1 cellular context compared by ENCODE assay signal in genomic region chr9:129483467-129484324, GRCh38.
TF ChIP-seq lines count a peak whose summit lies in the region.

No MANE protein-coding gene starts in this region.

TF ChIP-seq in HEK293, 187 proteins besides CTCF, POLR2A, EP300 and RAD21 (continued from another document and continues in another):
- TF ChIP-seq, protein P1, sequence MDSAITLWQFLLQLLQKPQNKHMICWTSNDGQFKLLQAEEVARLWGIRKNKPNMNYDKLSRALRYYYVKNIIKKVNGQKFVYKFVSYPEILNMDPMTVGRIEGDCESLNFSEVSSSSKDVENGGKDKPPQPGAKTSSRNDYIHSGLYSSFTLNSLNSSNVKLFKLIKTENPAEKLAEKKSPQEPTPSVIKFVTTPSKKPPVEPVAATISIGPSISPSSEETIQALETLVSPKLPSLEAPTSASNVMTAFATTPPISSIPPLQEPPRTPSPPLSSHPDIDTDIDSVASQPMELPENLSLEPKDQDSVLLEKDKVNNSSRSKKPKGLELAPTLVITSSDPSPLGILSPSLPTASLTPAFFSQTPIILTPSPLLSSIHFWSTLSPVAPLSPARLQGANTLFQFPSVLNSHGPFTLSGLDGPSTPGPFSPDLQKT (IDR thresholded peaks at IDR 0.05; ENCODE audit: borderline replicate concordance, low read depth, low read length): no peak
- TF ChIP-seq BCL11A (tag by site-specific recombination; IDR thresholded peaks at IDR 0.05; ENCODE audit: low read depth) (0 out of 2 replicates have a peak, but pooled peaks have one; percentile 14), FEZF1 (tag by site-specific recombination; IDR thresholded peaks at IDR 0.05) (no peak), PRDM4 (tag by site-specific recombination; IDR thresholded peaks at IDR 0.05) (no peak), ZNF202 (tag by site-specific recombination; IDR thresholded peaks at IDR 0.05; ENCODE audit: borderline replicate concordance) (no peak), ZNF2 (tag by site-specific recombination; IDR thresholded peaks at IDR 0.05) (no peak), ZNF626 (tag by site-specific recombination; IDR thresholded peaks at IDR 0.05) (no peak), ZNF555 (tag by site-specific recombination; conservative IDR thresholded peaks at IDR 0.05) (no peak), ZNF585B (tag by site-specific recombination; IDR thresholded peaks at IDR 0.05) (no peak), ZSCAN30 (tag by site-specific recombination; IDR thresholded peaks at IDR 0.05) (no peak), ZNF341 (tag by site-specific recombination; IDR thresholded peaks at IDR 0.05; ENCODE audit: low read depth) (no peak), ZNF830 (tag by site-specific recombination; IDR thresholded peaks at IDR 0.05; ENCODE audit: low read depth) (no peak), ZNF768 (tag by site-specific recombination; IDR thresholded peaks at IDR 0.05) (no peak), ZNF426 (tag by site-specific recombination; IDR thresholded peaks at IDR 0.05) (no peak), ZBTB8A (tag by site-specific recombination; IDR thresholded peaks at IDR 0.05) (peak; percentile 68), SP2 (tag by site-specific recombination; IDR thresholded peaks at IDR 0.05) (no peak), ZNF37A (tag by site-specific recombination; IDR thresholded peaks at IDR 0.05) (no peak), ZNF394 (tag by site-specific recombination; IDR thresholded peaks at IDR 0.05; ENCODE audit: borderline replicate concordance) (no peak), ZNF324 (tag by site-specific recombination; IDR thresholded peaks at IDR 0.05) (0 out of 2 replicates have a peak, but pooled peaks have one; percentile 26), ZNF670 (tag by site-specific recombination; IDR thresholded peaks at IDR 0.05; ENCODE audit: low read depth) (no peak), ZNF621 (tag by site-specific recombination; IDR thresholded peaks at IDR 0.05) (no peak), ZNF16 (tag by site-specific recombination; IDR thresholded peaks at IDR 0.05; ENCODE audit: low read depth) (no peak), PATZ1 (tag by site-specific recombination; IDR thresholded peaks at IDR 0.05) (peak; percentile 74), YY1 (tag by site-specific recombination; IDR thresholded peaks at IDR 0.05) (no peak), ZNF350 (tag by site-specific recombination; IDR thresholded peaks at IDR 0.05) (no peak), ZNF23 (tag by site-specific recombination; IDR thresholded peaks at IDR 0.05; ENCODE audit: borderline replicate concordance) (no peak), KLF7 (tag by site-specific recombination; IDR thresholded peaks at IDR 0.05; ENCODE audit: borderline replicate concordance) (no peak), ZBTB44 (tag by site-specific recombination; IDR thresholded peaks at IDR 0.05) (no peak), OSR2 (tag by site-specific recombination; IDR thresholded peaks at IDR 0.05) (no peak), ZNF48 (tag by site-specific recombination; IDR thresholded peaks at IDR 0.05) (no peak), ZNF660 (tag by site-specific recombination; IDR thresholded peaks at IDR 0.05) (no peak), ZNF529 (tag by site-specific recombination; IDR thresholded peaks at IDR 0.05; ENCODE audit: insufficient replicate concordance) (no peak), ZNF146 (tag by site-specific recombination; IDR thresholded peaks at IDR 0.05) (no peak), MYNN (tag by site-specific recombination; IDR thresholded peaks at IDR 0.05; ENCODE audit: borderline replicate concordance) (no peak), PRDM1 (tag by site-specific recombination; IDR thresholded peaks at IDR 0.05) (no peak), GLI4 (tag by site-specific recombination; IDR thresholded peaks at IDR 0.05) (no peak), ZNF112 (tag by site-specific recombination; IDR thresholded peaks at IDR 0.05) (no peak), GLIS1 (tag by site-specific recombination; IDR thresholded peaks at IDR 0.05) (no peak), ZNF785 (tag by site-specific recombination; IDR thresholded peaks at IDR 0.05) (no peak), YY2 (tag by site-specific recombination; IDR thresholded peaks at IDR 0.05) (no peak), MEIS1 (CRISPR knock-in tag; IDR thresholded peaks at IDR 0.05; ENCODE audit: borderline replicate concordance) (no peak), KLF8 (tag by site-specific recombination; IDR thresholded peaks at IDR 0.05) (no peak)
- TF ChIP-seq, protein P2, sequence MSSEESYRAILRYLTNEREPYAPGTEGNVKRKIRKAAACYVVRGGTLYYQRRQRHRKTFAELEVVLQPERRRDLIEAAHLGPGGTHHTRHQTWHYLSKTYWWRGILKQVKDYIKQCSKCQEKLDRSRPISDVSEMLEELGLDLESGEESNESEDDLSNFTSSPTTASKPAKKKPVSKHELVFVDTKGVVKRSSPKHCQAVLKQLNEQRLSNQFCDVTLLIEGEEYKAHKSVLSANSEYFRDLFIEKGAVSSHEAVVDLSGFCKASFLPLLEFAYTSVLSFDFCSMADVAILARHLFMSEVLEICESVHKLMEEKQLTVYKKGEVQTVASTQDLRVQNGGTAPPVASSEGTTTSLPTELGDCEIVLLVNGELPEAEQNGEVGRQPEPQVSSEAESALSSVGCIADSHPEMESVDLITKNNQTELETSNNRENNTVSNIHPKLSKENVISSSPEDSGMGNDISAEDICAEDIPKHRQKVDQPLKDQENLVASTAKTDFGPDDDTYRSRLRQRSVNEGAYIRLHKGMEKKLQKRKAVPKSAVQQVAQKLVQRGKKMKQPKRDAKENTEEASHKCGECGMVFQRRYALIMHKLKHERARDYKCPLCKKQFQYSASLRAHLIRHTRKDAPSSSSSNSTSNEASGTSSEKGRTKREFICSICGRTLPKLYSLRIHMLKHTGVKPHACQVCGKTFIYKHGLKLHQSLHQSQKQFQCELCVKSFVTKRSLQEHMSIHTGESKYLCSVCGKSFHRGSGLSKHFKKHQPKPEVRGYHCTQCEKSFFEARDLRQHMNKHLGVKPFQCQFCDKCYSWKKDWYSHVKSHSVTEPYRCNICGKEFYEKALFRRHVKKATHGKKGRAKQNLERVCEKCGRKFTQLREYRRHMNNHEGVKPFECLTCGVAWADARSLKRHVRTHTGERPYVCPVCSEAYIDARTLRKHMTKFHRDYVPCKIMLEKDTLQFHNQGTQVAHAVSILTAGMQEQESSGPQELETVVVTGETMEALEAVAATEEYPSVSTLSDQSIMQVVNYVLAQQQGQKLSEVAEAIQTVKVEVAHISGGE (tag by site-specific recombination; conservative IDR thresholded peaks at IDR 0.05; ENCODE audit: low read depth): no peak
- TF ChIP-seq, protein P3, sequence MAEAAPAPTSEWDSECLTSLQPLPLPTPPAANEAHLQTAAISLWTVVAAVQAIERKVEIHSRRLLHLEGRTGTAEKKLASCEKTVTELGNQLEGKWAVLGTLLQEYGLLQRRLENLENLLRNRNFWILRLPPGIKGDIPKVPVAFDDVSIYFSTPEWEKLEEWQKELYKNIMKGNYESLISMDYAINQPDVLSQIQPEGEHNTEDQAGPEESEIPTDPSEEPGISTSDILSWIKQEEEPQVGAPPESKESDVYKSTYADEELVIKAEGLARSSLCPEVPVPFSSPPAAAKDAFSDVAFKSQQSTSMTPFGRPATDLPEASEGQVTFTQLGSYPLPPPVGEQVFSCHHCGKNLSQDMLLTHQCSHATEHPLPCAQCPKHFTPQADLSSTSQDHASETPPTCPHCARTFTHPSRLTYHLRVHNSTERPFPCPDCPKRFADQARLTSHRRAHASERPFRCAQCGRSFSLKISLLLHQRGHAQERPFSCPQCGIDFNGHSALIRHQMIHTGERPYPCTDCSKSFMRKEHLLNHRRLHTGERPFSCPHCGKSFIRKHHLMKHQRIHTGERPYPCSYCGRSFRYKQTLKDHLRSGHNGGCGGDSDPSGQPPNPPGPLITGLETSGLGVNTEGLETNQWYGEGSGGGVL (tag by site-specific recombination; IDR thresholded peaks at IDR 0.05): peak; percentile 26; the same call in 1 of the 2 replicates
- TF ChIP-seq, protein P4, sequence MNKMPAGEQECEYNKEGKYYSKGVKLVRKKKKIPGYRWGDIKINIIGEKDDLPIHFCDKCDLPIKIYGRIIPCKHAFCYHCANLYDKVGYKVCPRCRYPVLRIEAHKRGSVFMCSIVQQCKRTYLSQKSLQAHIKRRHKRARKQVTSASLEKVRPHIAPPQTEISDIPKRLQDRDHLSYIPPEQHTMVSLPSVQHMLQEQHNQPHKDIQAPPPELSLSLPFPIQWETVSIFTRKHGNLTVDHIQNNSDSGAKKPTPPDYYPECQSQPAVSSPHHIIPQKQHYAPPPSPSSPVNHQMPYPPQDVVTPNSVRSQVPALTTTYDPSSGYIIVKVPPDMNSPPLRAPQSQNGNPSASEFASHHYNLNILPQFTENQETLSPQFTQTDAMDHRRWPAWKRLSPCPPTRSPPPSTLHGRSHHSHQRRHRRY (tag by site-specific recombination; IDR thresholded peaks at IDR 0.05): no peak
- TF ChIP-seq, protein P5, sequence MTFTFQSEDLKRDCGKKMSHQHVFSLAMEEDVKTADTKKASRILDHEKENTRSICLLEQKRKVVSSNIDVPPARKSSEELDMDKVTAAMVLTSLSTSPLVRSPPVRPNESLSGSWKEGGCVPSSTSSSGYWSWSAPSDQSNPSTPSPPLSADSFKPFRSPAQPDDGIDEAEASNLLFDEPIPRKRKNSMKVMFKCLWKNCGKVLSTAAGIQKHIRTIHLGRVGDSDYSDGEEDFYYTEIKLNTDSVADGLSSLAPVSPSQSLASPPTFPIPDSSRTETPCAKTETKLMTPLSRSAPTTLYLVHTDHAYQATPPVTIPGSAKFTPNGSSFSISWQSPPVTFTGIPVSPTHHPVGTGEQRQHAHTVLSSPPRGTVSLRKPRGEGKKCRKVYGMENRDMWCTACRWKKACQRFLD (tag by site-specific recombination; IDR thresholded peaks at IDR 0.05): no peak
- TF ChIP-seq, protein P6, sequence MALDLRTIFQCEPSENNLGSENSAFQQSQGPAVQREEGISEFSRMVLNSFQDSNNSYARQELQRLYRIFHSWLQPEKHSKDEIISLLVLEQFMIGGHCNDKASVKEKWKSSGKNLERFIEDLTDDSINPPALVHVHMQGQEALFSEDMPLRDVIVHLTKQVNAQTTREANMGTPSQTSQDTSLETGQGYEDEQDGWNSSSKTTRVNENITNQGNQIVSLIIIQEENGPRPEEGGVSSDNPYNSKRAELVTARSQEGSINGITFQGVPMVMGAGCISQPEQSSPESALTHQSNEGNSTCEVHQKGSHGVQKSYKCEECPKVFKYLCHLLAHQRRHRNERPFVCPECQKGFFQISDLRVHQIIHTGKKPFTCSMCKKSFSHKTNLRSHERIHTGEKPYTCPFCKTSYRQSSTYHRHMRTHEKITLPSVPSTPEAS (tag by site-specific recombination; IDR thresholded peaks at IDR 0.05): 0 out of 2 replicates have a peak, but pooled peaks have one; percentile 3
- TF ChIP-seq, protein P7, sequence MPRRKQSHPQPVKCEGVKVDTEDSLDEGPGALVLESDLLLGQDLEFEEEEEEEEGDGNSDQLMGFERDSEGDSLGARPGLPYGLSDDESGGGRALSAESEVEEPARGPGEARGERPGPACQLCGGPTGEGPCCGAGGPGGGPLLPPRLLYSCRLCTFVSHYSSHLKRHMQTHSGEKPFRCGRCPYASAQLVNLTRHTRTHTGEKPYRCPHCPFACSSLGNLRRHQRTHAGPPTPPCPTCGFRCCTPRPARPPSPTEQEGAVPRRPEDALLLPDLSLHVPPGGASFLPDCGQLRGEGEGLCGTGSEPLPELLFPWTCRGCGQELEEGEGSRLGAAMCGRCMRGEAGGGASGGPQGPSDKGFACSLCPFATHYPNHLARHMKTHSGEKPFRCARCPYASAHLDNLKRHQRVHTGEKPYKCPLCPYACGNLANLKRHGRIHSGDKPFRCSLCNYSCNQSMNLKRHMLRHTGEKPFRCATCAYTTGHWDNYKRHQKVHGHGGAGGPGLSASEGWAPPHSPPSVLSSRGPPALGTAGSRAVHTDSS (tag by site-specific recombination; IDR thresholded peaks at IDR 0.05): no peak
